ENCODE assay signal across 8 cellular contexts in the genomic region with DNA sequence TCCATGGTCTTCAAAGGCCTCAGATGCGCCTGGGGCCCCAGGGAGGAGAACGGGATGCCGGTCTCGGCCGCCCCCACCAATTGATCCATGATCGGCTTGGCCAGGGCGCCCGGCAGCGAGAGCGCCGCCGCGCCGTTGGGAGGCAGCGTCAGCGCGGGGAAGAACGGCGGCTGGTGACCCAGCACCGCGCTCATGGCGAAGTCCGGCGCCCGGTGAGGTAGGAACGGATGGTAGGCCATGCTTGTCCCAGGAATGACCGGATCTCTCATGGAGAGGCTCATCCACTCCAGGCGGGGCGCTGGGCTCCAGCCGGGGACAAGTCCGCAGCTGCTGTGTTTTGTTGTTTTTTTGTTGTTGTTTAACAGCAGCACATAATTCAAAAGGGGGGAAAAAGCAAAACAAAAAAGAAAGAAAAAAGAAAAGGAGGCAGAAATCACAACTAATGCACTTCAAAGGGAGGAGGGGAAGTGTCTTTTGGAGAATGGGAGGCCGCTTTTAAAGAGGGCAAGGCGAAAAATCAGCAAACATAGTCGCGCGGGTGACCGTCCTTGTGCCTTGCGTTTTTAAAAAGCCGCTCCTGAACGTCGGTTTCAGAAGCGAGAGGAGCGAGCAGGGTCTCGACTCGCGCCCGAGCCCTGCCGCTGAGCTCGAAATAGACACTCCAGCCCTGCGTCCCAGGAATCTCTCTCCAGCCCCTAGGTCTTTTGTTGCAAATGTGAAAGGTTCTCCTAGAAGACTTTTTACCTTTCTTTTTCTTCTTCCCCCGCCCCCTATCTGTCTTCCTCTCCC. TPM values are rescaled to one million over a fixed set of nuclear protein-coding genes. Genes with fewer than 3 reads are reported as not detected.
DNase-seq lines count a peak whose midpoint lies in the region; ATAC-seq, FAIRE-seq and TF ChIP-seq lines count a peak whose summit lies in the region.

No MANE protein-coding gene starts in this region.

- H3K36me3 Mint-ChIP-seq in activated T-cell treated with anti-CD3 and anti-CD28 coated beads, Interleukin-2, amount 50 U/mL, for 4 hours (ENCODE audit: insufficient read depth): no peaks in the 10 kb centered on the region

- dilution Hi-C loops in keratinocyte (cut with MboI; ENCODE audit: extremely low pct_ligation_motif_present, low sequenced_read_pairs): no loop called here

- H3K9me3 ChIP-seq in adrenal gland (replicated peaks in 1 of 3) (no peaks in the 10 kb centered on the region), keratinocyte (ENCODE audit: control insufficient read depth, low read depth, low read length) (no peaks in the 10 kb centered on the region), stomach smooth muscle (ENCODE audit: control insufficient read depth in 2 of 2, low read length in 2 of 2) (no peaks in the 10 kb centered on the region)

- peak overlapping the region; percentile 63 for H2AFZ ChIP-seq in keratinocyte (ENCODE audit: control insufficient read depth, low read length)

- H3K9ac ChIP-seq in keratinocyte (ENCODE audit: control insufficient read depth, extremely low read depth, insufficient read depth, low read length) (peak overlapping the region; percentile 85), stomach smooth muscle (ENCODE audit: low read length in 2 of 2) (peak overlapping the region; percentile 62 to 70)

- peak in 1 of 2 donors; percentile 2 for TF ChIP-seq POLR2A in adrenal gland (IDR thresholded peaks at IDR 0.05)

- H3K36me3 ChIP-seq in adrenal gland (replicated peaks in 1 of 2): peaks cover 0 to 35% of the 10 kb centered on the region in 2 donors
- peaks cover 4 to 6% of the 10 kb centered on the region in 2 experiments for H3K36me3 ChIP-seq in keratinocyte (ENCODE audit: control insufficient read depth in 2 of 2, extremely low read depth in 1 of 2, insufficient read depth in 2 of 2, low read length in 2 of 2)
- no peaks in the 10 kb centered on the region for H3K36me3 ChIP-seq in stomach smooth muscle (ENCODE audit: control insufficient read depth in 2 of 2, insufficient read depth in 2 of 2, low read length in 2 of 2)

- no peak for FAIRE-seq in keratinocyte (lab: Jason Lieb, UNC)

- peaks cover 37% of the 10 kb centered on the region for H3K4me1 Mint-ChIP-seq in activated T-cell treated with anti-CD3 and anti-CD28 coated beads, Interleukin-2, amount 50 U/mL, for 4 hours (ENCODE audit: low read depth)

- intact Hi-C loops in adrenal gland (cut with DNase I): loop anchor here in 1 of 2 donors (10.0 kb wide), 1 partner anchor 92 kb away; no protein-coding TSS in a partner anchor

- WGBS in adrenal gland, 4 donors: 1 to 2% (median 1%) methylated on average over 28 to 51 of the region's 51 CpGs

- no peaks in the 10 kb centered on the region for H3K9me1 ChIP-seq in keratinocyte (ENCODE audit: control insufficient read depth, extremely low read depth, insufficient read depth, low read length)

- peaks cover 42% of the 10 kb centered on the region for H3K79me2 ChIP-seq in keratinocyte (ENCODE audit: control insufficient read depth, insufficient read depth, low read length)

- H4K20me1 ChIP-seq in keratinocyte (ENCODE audit: control insufficient read depth, extremely low read depth, insufficient read depth, low read length): no peaks in the 10 kb centered on the region

- TF ChIP-seq CTCF in adrenal gland (IDR thresholded peaks at IDR 0.05) (no peak), keratinocyte (optimal IDR thresholded peaks at IDR 0.05 in 1 of 3, IDR thresholded peaks at IDR 0.05 in 1 of 3, conservative IDR thresholded peaks at IDR 0.05 in 1 of 3; ENCODE audit: extremely low read depth in 1 of 3, insufficient read depth in 2 of 3, low read length in 3 of 3) (peak; percentile 14 to 56 (median 25))

- H3K9me3 Mint-ChIP-seq in activated T-cell treated with anti-CD3 and anti-CD28 coated beads, Interleukin-2, amount 50 U/mL, for 4 hours: no peaks in the 10 kb centered on the region

- DNase-seq in activated T-cell treated with anti-CD3 and anti-CD28 coated beads, Interleukin-2, amount 50 U/mL, for 4 hours: no peak
- DNase-seq in activated T-cell treated with anti-CD3 and anti-CD28 coated beads for 4 hours: no peak
- DNase-seq in adrenal gland: peak in 4 of 7 donors; percentile 41 to 73 (median 57)
- no peak for DNase-seq in keratinocyte (ENCODE audit: low read depth, low spot score)
- no peak for DNase-seq in NCI-H524 treated with DMSO at 0.1 percent for 48 hours (lab: John Stamatoyannopoulos, UW)
- DNase-seq in Ammon's horn (ENCODE audit: low spot score): no peak

- peaks cover 93% of the 10 kb centered on the region for H3K27me3 Mint-ChIP-seq in activated T-cell treated with anti-CD3 and anti-CD28 coated beads, Interleukin-2, amount 50 U/mL, for 4 hours (ENCODE audit: low read depth)

- H3K4me1 ChIP-seq in adrenal gland (replicated peaks in 1 of 2) (peaks cover 5 to 16% of the 10 kb centered on the region in 2 donors), keratinocyte (ENCODE audit: control insufficient read depth, extremely low read depth, insufficient read depth, low read length) (peaks cover 13% of the 10 kb centered on the region), stomach smooth muscle (ENCODE audit: control insufficient read depth, insufficient read depth, low read length) (peaks cover 14% of the 10 kb centered on the region)

- H3K27ac ChIP-seq in adrenal gland (peak overlapping the region; percentile 93 to 99 (median 97)), keratinocyte (ENCODE audit: control insufficient read depth, insufficient read depth, low read length) (peak overlapping the region; percentile 79), stomach smooth muscle (ENCODE audit: low read length) (peak overlapping the region; percentile 79)

- peak overlapping the region; percentile 98 for H3K4me2 ChIP-seq in keratinocyte (ENCODE audit: control insufficient read depth, extremely low read depth, insufficient read depth, low read depth, low read length)

- H3K27me3 ChIP-seq in adrenal gland (no peaks in the 10 kb centered on the region), keratinocyte (ENCODE audit: control insufficient read depth, extremely low read depth, insufficient read depth, low read length) (no peaks in the 10 kb centered on the region), stomach smooth muscle (ENCODE audit: control insufficient read depth in 1 of 2, insufficient read depth in 2 of 2, low read length in 2 of 2) (peaks cover 32 to 62% of the 10 kb centered on the region in 2 donors)

- H3K4me3 ChIP-seq in adrenal gland (peak overlapping the region; percentile 74 to 90 (median 84)), keratinocyte (ENCODE audit: control insufficient read depth in 2 of 3, extremely low read depth in 1 of 3, insufficient read depth in 2 of 3, low read depth in 1 of 3, low read length in 3 of 3) (peak overlapping the region; percentile 78 to 89 (median 78)), stomach smooth muscle (ENCODE audit: low read length in 2 of 2) (peak overlapping the region; percentile 79 to 84)

- peak overlapping the region; percentile 75 for H3K4me3 Mint-ChIP-seq in activated T-cell treated with anti-CD3 and anti-CD28 coated beads, Interleukin-2, amount 50 U/mL, for 4 hours

- no peak for ATAC-seq in activated T-cell treated with anti-CD3 and anti-CD28 coated beads, Interleukin-2, amount 50 U/mL, for 4 hours
- ATAC-seq in GM21737 (IDR thresholded peaks at IDR 0.05; ENCODE audit: unreplicated experiment): no peak

RNA-seq across cellular contexts. Expression of gene TBX3, which starts 0.9 kb away (rescaled TPM):
- total RNA-seq in activated T-cell treated with anti-CD3 and anti-CD28 coated beads, Interleukin-2, amount 50 U/mL, for 4 hours: under 1 TPM; 0.18 to 0.30 (median 0.24) TPM
- 100 to 1,000 TPM; 273 to 602 (median 396) TPM for total RNA-seq in adrenal gland
- polyA plus RNA-seq in adrenal gland (100 to 1,000 TPM; 172 to 216 (median 181) TPM), keratinocyte (5.3 to 11.6 TPM (median 7.8 TPM) in 3 replicates)
- 1.3 TPM for polyA plus RNA-seq in keratinocyte (2011; ENCODE audit: low read depth)
- 2.2 and 2.5 TPM in 2 replicates for polyA plus RNA-seq in keratinocyte (2011; cell fraction: cytosol; rRNA removed)
- polyA plus RNA-seq in keratinocyte (2011; cell fraction: nucleus; rRNA removed): 20.3 and 23.9 TPM in 2 replicates
- polyA plus RNA-seq in keratinocyte (2012; ENCODE audit: low replicate concordance): 3.1 and 10.3 TPM in 2 replicates
- 5.2 to 10.4 TPM (median 7.7 TPM) in 3 replicates for polyA minus RNA-seq in keratinocyte
- 5.2 TPM for polyA minus RNA-seq in keratinocyte (2011; cell fraction: cytosol; rRNA and poly(A)+ RNA removed)
- polyA minus RNA-seq in keratinocyte (2011; cell fraction: nucleus; rRNA and poly(A)+ RNA removed): 11.9 and 18.3 TPM in 2 replicates

Comparison
In these comparisons a context has a peak if more than half of its experiments do, and no peak if none do; other contexts are left out.
1. DNase-seq: peak in adrenal gland (4 of 7); none in activated T-cell treated with anti-CD3 and anti-CD28 coated beads, Interleukin-2, amount 50 U/mL, for 4 hours (single experiment), activated T-cell treated with anti-CD3 and anti-CD28 coated beads for 4 hours (single experiment), keratinocyte (single experiment), NCI-H524 treated with DMSO at 0.1 percent for 48 hours (single experiment) and Ammon's horn (single experiment).
2. CTCF ChIP-seq: peak in keratinocyte (3 of 3); none in adrenal gland (0 of 6).
3. RNA of gene TBX3, which starts 0.9 kb away (total RNA-seq): 273 to 602 TPM in adrenal gland; 0.18 to 0.30 TPM in activated T-cell treated with anti-CD3 and anti-CD28 coated beads, Interleukin-2, amount 50 U/mL, for 4 hours; every median in the first group is over 100 times any median in the second.
4. Peak in every context shown above with its lines, with median percentiles within 50 percentile points of each other: H3K27ac ChIP-seq and H3K4me3 ChIP-seq.